Comparison of ENCODE assay signal across 22 cellular contexts in the genomic region with DNA sequence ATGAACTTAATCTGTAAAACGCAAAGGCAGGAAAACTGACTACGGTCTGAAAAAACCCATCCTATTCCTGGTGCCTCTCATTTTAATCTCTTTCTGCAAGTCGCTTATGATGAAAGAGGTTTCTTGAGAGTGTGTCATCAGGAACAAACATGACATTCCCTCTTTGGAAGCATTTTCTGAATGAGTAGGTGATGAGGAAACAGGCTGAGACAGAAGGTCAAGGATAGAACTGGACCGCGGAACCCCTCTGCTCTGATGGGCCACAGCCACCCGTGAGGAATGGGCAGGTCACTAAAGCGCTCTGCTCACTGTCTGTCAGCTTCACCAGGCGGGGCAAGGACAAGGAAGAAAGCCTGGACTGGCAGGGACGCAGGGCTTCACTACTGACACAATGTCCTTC.
"Had no signal": no experiment of that assay in that cellular context is flagged by ENCODE, and none has a peak within 500 bp of the region (broad histone marks: within the 10 kb centered on the region; RNA-seq: fewer than 3 reads in every experiment).

No MANE protein-coding gene starts in this region.

- H3K27ac ChIP-seq: SJSA1, SK-N-MC had no signal

- H3K27me3 ChIP-seq: MG63, SJSA1 had no signal

- DNase-seq: Karpas-422, KG1, MG63, NCI-H1092, NCI-H1105 treated with DMSO at 0.1 percent for 48 hours, NCI-H1417 treated with DMSO at 0.1 percent for 48 hours, NCI-H146, NCI-H1694 treated with DMSO at 0.1 percent for 48 hours, NCI-H1930, NCI-H2081, NCI-H2107, NCI-H2227 treated with DMSO at 0.1 percent for 48 hours, NCI-H510A, NCI-H524 treated with DMSO at 0.1 percent for 48 hours, NCI-H69, NCI-H774, Right ventricle myocardium superior, RPMI8226, SIG-M5, SW 1271 had no signal

- H3K9me3 ChIP-seq: MG63, SJSA1 had no signal

- H3K4me3 ChIP-seq: MG63, SJSA1, SK-N-MC had no signal

- H3K36me3 ChIP-seq: MG63, SJSA1 had no signal
